1 cellular context compared by ENCODE assay signal in genomic region chr15:58934114-58934447, GRCh38.
TF ChIP-seq lines count a peak whose summit lies in the region.

No MANE protein-coding gene starts in this region.

TF ChIP-seq in GM23338, 12 proteins besides CTCF, POLR2A, EP300 and RAD21 (continued from another document):
- TF ChIP-seq, protein P1, sequence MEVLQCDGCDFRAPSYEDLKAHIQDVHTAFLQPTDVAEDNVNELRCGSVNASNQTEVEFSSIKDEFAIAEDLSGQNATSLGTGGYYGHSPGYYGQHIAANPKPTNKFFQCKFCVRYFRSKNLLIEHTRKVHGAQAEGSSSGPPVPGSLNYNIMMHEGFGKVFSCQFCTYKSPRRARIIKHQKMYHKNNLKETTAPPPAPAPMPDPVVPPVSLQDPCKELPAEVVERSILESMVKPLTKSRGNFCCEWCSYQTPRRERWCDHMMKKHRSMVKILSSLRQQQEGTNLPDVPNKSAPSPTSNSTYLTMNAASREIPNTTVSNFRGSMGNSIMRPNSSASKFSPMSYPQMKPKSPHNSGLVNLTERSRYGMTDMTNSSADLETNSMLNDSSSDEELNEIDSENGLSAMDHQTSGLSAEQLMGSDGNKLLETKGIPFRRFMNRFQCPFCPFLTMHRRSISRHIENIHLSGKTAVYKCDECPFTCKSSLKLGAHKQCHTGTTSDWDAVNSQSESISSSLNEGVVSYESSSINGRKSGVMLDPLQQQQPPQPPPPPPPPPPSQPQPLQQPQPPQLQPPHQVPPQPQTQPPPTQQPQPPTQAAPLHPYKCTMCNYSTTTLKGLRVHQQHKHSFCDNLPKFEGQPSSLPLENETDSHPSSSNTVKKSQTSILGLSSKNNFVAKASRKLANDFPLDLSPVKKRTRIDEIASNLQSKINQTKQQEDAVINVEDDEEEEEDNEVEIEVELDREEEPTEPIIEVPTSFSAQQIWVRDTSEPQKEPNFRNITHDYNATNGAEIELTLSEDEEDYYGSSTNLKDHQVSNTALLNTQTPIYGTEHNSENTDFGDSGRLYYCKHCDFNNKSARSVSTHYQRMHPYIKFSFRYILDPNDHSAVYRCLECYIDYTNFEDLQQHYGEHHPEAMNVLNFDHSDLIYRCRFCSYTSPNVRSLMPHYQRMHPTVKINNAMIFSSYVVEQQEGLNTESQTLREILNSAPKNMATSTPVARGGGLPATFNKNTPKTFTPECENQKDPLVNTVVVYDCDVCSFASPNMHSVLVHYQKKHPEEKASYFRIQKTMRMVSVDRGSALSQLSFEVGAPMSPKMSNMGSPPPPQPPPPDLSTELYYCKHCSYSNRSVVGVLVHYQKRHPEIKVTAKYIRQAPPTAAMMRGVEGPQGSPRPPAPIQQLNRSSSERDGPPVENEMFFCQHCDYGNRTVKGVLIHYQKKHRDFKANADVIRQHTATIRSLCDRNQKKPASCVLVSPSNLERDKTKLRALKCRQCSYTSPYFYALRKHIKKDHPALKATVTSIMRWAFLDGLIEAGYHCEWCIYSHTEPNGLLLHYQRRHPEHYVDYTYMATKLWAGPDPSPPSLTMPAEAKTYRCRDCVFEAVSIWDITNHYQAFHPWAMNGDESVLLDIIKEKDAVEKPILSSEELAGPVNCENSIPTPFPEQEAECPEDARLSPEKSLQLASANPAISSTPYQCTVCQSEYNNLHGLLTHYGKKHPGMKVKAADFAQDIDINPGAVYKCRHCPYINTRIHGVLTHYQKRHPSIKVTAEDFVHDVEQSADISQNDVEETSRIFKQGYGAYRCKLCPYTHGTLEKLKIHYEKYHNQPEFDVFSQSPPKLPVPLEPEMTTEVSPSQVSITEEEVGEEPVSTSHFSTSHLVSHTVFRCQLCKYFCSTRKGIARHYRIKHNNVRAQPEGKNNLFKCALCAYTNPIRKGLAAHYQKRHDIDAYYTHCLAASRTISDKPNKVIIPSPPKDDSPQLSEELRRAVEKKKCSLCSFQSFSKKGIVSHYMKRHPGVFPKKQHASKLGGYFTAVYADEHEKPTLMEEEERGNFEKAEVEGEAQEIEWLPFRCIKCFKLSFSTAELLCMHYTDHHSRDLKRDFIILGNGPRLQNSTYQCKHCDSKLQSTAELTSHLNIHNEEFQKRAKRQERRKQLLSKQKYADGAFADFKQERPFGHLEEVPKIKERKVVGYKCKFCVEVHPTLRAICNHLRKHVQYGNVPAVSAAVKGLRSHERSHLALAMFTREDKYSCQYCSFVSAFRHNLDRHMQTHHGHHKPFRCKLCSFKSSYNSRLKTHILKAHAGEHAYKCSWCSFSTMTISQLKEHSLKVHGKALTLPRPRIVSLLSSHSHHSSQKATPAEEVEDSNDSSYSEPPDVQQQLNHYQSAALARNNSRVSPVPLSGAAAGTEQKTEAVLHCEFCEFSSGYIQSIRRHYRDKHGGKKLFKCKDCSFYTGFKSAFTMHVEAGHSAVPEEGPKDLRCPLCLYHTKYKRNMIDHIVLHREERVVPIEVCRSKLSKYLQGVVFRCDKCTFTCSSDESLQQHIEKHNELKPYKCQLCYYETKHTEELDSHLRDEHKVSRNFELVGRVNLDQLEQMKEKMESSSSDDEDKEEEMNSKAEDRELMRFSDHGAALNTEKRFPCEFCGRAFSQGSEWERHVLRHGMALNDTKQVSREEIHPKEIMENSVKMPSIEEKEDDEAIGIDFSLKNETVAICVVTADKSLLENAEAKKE (CRISPR knock-in tag; IDR thresholded peaks at IDR 0.05), result no peak
- no peak for TF ChIP-seq REST (IDR thresholded peaks at IDR 0.05; ENCODE audit: unreplicated experiment)
